ENCODE assay signal across 1 cellular context in genomic region chr18:79791141-79791972, GRCh38.
TF ChIP-seq lines count a peak whose summit lies in the region.

No MANE protein-coding gene starts in this region.

TF ChIP-seq in HepG2, 621 proteins besides CTCF, POLR2A, EP300 and RAD21 (continued from another document and continues in another):
- TF ChIP-seq SNAPC5 (CRISPR knock-in tag; IDR thresholded peaks at IDR 0.05; ENCODE audit: borderline replicate concordance) (no peak), GATAD1 (CRISPR knock-in tag; IDR thresholded peaks at IDR 0.05) (peak; percentile 39; the same call in 1 of the 2 replicates), AHR (CRISPR knock-in tag; IDR thresholded peaks at IDR 0.05) (0 out of 2 replicates have a peak, but pooled peaks have one; percentile 28), CC2D1A (CRISPR knock-in tag; IDR thresholded peaks at IDR 0.05) (no peak), YEATS4 (CRISPR knock-in tag; IDR thresholded peaks at IDR 0.05; ENCODE audit: borderline replicate concordance) (0 out of 2 replicates have a peak, but pooled peaks have one; percentile 33), ARID3A (IDR thresholded peaks at IDR 0.05; ENCODE audit: low read depth, low read length) (peak; percentile 64; the same call in 1 of the 2 replicates), RERE (CRISPR knock-in tag; IDR thresholded peaks at IDR 0.05; ENCODE audit: low read depth) (peak; percentile 66; the same call in 1 of the 2 replicates), ATM (IDR thresholded peaks at IDR 0.05; ENCODE audit: borderline replicate concordance) (no peak), ZNF7 (CRISPR knock-in tag; IDR thresholded peaks at IDR 0.05) (no peak), ZNF446 (CRISPR knock-in tag; IDR thresholded peaks at IDR 0.05) (no peak), TCF7 (IDR thresholded peaks at IDR 0.05; ENCODE audit: low read depth) (peak; percentile 36; the same call in 1 of the 2 replicates), KLF11 (CRISPR knock-in tag; IDR thresholded peaks at IDR 0.05) (peak; percentile 68; the same call in 1 of the 2 replicates), NCOR1 (IDR thresholded peaks at IDR 0.05; ENCODE audit: borderline replicate concordance, low read length) (no peak), NFKB2 (CRISPR knock-in tag; IDR thresholded peaks at IDR 0.05; ENCODE audit: borderline replicate concordance) (no peak), ETV5 (CRISPR knock-in tag; IDR thresholded peaks at IDR 0.05; ENCODE audit: borderline replicate concordance) (peak; percentile 79; the same call in 1 of the 2 replicates), ZNF800 (CRISPR knock-in tag; IDR thresholded peaks at IDR 0.05) (peak; percentile 71; the same call in 1 of the 2 replicates), ZNF788 (CRISPR knock-in tag; IDR thresholded peaks at IDR 0.05; ENCODE audit: borderline replicate concordance) (peak; percentile 46; the same call in 1 of the 2 replicates), NFYB (CRISPR knock-in tag; IDR thresholded peaks at IDR 0.05) (no peak), REPIN1 (CRISPR knock-in tag; IDR thresholded peaks at IDR 0.05; ENCODE audit: borderline replicate concordance, low read depth) (no peak), ERF (CRISPR knock-in tag; IDR thresholded peaks at IDR 0.05) (0 out of 2 replicates have a peak, but pooled peaks have one; percentile 35), SIN3A (IDR thresholded peaks at IDR 0.05; ENCODE audit: borderline replicate concordance, low read depth, low read length) (no peak), ZNF543 (CRISPR knock-in tag; IDR thresholded peaks at IDR 0.05) (no peak), ZNF318 (CRISPR knock-in tag; IDR thresholded peaks at IDR 0.05) (no peak), ARID2 (CRISPR knock-in tag; IDR thresholded peaks at IDR 0.05; ENCODE audit: borderline replicate concordance) (no peak), IRF2 (CRISPR knock-in tag; IDR thresholded peaks at IDR 0.05) (peak; percentile 64; the same call in 1 of the 2 replicates), ZNF292 (CRISPR knock-in tag; IDR thresholded peaks at IDR 0.05; ENCODE audit: borderline replicate concordance, low read depth) (peak; percentile 42; the same call in 1 of the 2 replicates)
- TF ChIP-seq, protein P1, sequence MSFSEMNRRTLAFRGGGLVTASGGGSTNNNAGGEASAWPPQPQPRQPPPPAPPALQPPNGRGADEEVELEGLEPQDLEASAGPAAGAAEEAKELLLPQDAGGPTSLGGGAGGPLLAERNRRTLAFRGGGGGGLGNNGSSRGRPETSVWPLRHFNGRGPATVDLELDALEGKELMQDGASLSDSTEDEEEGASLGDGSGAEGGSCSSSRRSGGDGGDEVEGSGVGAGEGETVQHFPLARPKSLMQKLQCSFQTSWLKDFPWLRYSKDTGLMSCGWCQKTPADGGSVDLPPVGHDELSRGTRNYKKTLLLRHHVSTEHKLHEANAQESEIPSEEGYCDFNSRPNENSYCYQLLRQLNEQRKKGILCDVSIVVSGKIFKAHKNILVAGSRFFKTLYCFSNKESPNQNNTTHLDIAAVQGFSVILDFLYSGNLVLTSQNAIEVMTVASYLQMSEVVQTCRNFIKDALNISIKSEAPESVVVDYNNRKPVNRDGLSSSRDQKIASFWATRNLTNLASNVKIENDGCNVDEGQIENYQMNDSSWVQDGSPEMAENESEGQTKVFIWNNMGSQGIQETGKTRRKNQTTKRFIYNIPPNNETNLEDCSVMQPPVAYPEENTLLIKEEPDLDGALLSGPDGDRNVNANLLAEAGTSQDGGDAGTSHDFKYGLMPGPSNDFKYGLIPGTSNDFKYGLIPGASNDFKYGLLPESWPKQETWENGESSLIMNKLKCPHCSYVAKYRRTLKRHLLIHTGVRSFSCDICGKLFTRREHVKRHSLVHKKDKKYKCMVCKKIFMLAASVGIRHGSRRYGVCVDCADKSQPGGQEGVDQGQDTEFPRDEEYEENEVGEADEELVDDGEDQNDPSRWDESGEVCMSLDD (CRISPR knock-in tag; IDR thresholded peaks at IDR 0.05; ENCODE audit: borderline replicate concordance): no peak; the same call in 1 of the 2 replicates
- TF ChIP-seq, protein P2, sequence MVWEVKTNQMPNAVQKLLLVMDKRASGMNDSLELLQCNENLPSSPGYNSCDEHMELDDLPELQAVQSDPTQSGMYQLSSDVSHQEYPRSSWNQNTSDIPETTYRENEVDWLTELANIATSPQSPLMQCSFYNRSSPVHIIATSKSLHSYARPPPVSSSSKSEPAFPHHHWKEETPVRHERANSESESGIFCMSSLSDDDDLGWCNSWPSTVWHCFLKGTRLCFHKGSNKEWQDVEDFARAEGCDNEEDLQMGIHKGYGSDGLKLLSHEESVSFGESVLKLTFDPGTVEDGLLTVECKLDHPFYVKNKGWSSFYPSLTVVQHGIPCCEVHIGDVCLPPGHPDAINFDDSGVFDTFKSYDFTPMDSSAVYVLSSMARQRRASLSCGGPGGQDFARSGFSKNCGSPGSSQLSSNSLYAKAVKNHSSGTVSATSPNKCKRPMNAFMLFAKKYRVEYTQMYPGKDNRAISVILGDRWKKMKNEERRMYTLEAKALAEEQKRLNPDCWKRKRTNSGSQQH (CRISPR knock-in tag; IDR thresholded peaks at IDR 0.05; ENCODE audit: low read depth): peak; percentile 43; the same call in 1 of the 2 replicates
- TF ChIP-seq, protein P3, sequence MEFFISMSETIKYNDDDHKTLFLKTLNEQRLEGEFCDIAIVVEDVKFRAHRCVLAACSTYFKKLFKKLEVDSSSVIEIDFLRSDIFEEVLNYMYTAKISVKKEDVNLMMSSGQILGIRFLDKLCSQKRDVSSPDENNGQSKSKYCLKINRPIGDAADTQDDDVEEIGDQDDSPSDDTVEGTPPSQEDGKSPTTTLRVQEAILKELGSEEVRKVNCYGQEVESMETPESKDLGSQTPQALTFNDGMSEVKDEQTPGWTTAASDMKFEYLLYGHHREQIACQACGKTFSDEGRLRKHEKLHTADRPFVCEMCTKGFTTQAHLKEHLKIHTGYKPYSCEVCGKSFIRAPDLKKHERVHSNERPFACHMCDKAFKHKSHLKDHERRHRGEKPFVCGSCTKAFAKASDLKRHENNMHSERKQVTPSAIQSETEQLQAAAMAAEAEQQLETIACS (CRISPR knock-in tag; IDR thresholded peaks at IDR 0.05): no peak
- TF ChIP-seq, protein P4, sequence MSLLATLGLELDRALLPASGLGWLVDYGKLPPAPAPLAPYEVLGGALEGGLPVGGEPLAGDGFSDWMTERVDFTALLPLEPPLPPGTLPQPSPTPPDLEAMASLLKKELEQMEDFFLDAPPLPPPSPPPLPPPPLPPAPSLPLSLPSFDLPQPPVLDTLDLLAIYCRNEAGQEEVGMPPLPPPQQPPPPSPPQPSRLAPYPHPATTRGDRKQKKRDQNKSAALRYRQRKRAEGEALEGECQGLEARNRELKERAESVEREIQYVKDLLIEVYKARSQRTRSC (CRISPR knock-in tag; IDR thresholded peaks at IDR 0.05; ENCODE audit: low read depth): no peak
